In the genomic region with DNA sequence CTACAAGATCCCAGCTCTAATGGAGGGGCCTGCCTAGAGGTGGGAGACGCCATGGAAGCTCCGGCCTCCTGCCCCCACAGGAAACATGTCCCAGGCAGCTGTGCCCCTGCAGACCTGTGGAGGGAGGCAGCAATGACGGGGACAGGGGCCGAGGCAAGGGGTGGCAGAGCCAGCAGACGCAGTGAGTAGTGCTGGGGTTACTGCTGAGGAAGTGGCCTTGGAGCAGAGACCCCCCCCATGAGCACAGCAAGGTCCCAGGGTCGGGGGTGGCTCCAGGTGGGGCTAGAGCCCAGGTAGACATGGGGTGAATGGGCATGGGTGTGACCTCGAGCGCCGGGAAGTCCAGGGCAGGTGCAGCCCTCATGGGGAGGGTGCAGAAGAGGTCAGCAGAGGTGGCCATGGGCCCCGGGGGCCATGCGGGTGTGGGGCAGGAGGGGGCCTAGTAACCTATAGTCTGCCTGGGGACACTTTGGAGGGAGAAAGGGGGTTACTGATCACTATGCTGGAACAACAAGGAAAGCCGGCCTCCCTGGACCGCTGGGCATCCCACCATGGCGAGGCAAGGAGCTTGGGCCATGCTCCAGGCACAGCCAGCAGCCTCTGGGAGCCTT, we compare ENCODE assay signal across 23 cellular contexts. TPM values are rescaled to one million over a fixed set of nuclear protein-coding genes. Genes with fewer than 3 reads are reported as not detected.
A peak's percentile ranks its signal among the peaks of the same experiment; 100 is the strongest.
DNase-seq lines count a peak whose midpoint lies in the region; ATAC-seq and TF ChIP-seq lines count a peak whose summit lies in the region.
"Had no signal": no experiment of that assay in that cellular context is flagged by ENCODE, and none has a peak within 500 bp of the region (broad histone marks: within the 10 kb centered on the region; RNA-seq: fewer than 3 reads in every experiment).

No MANE protein-coding gene starts in this region.

- no peak for TF ChIP-seq POLR2A in sigmoid colon (IDR thresholded peaks at IDR 0.05)

- peak; percentile 12 for DNase-seq in activated T-cell treated with anti-CD3 and anti-CD28 coated beads, Interleukin-2, amount 50 U/mL, for 24 hours
- no peak for DNase-seq in activated T-cell treated with anti-CD3 and anti-CD28 coated beads, Interleukin-2, amount 50 U/mL, for 72 hours
- DNase-seq in activated CD8-positive, alpha-beta memory T cell treated with anti-CD3 and anti-CD28 coated beads, Interleukin-2, amount 10 ng/mL, durations not matched to agents 7 days and 5 days, result peak; percentile 15
- peak; percentile 41 for DNase-seq in islet precursor cell
- DNase-seq in sigmoid colon, result peak; percentile 42
- no peak for DNase-seq in COLO829 (ENCODE audit: low spot score)
- DNase-seq in SW480 (ENCODE audit: low spot score), result no peak
- no peak for DNase-seq in NCI-H1417 (lab: John Stamatoyannopoulos, UW)
- DNase-seq: activated CD4-positive, alpha-beta T cell treated with anti-CD3 and anti-CD28 coated beads, Interleukin-2, amount 10 ng/mL, durations not matched to agents 24 days and 14 days; BE2C; foreskin keratinocyte; KBM-7; mesendoderm; NCI-H1694 treated with DMSO at 0.1 percent for 48 hours; SHP77; small intestine; stimulated activated CD4-positive, alpha-beta T cell treated with anti-CD3 and anti-CD28 coated beads, Interleukin-4, amount 100 ng/mL, for 1 hour; stimulated activated naive CD8-positive, alpha-beta T cell treated with anti-CD3 and anti-CD28 coated beads, Interleukin-15, amount 100 ng/mL, for 72 hours had no signal

- no peaks in the 10 kb centered on the region for H3K9me3 Mint-ChIP-seq in activated T-cell treated with anti-CD3 and anti-CD28 coated beads, Interleukin-2, amount 50 U/mL, for 24 hours
- no peaks in the 10 kb centered on the region for H3K9me3 Mint-ChIP-seq in activated T-cell treated with anti-CD3 and anti-CD28 coated beads, Interleukin-2, amount 50 U/mL, for 72 hours
- H3K9me3 Mint-ChIP-seq in activated CD8-positive, alpha-beta memory T cell treated with anti-CD3 and anti-CD28 coated beads, Interleukin-2, amount 10 ng/mL, durations not matched to agents 7 days and 5 days (ENCODE audit: low read depth), result no peaks in the 10 kb centered on the region
- H3K9me3 Mint-ChIP-seq: activated CD4-positive, alpha-beta T cell treated with anti-CD3 and anti-CD28 coated beads, Interleukin-2, amount 10 ng/mL, durations not matched to agents 24 days and 14 days; natural killer cell treated with Interleukin-12 subunit alpha and Interleukin-12 subunit beta and Interleukin-15 and Interleukin-18, amount 100 ng/mL, for 72 hours; stimulated activated naive CD8-positive, alpha-beta T cell treated with anti-CD3 and anti-CD28 coated beads, Interleukin-15, amount 100 ng/mL, for 72 hours; T-cell had no signal

- intact Hi-C loops in sigmoid colon (cut with DNase I), result no loop called here

- no peaks in the 10 kb centered on the region for H3K27me3 Mint-ChIP-seq in activated T-cell treated with anti-CD3 and anti-CD28 coated beads, Interleukin-2, amount 50 U/mL, for 24 hours
- H3K27me3 Mint-ChIP-seq in activated T-cell treated with anti-CD3 and anti-CD28 coated beads, Interleukin-2, amount 50 U/mL, for 72 hours (ENCODE audit: low read depth), result no peaks in the 10 kb centered on the region
- H3K27me3 Mint-ChIP-seq in activated CD8-positive, alpha-beta memory T cell treated with anti-CD3 and anti-CD28 coated beads, Interleukin-2, amount 10 ng/mL, durations not matched to agents 7 days and 5 days, result no peaks in the 10 kb centered on the region
- H3K27me3 Mint-ChIP-seq: activated CD4-positive, alpha-beta T cell treated with anti-CD3 and anti-CD28 coated beads, Interleukin-2, amount 10 ng/mL, durations not matched to agents 24 days and 14 days; stimulated activated naive CD8-positive, alpha-beta T cell treated with anti-CD3 and anti-CD28 coated beads, Interleukin-15, amount 100 ng/mL, for 72 hours; T-cell had no signal

- H3K4me1 Mint-ChIP-seq in activated T-cell treated with anti-CD3 and anti-CD28 coated beads, Interleukin-2, amount 50 U/mL, for 24 hours (ENCODE audit: low read depth), result no peaks in the 10 kb centered on the region
- H3K4me1 Mint-ChIP-seq in activated T-cell treated with anti-CD3 and anti-CD28 coated beads, Interleukin-2, amount 50 U/mL, for 72 hours (ENCODE audit: low read depth), result no peaks in the 10 kb centered on the region
- no peaks in the 10 kb centered on the region for H3K4me1 Mint-ChIP-seq in activated CD8-positive, alpha-beta memory T cell treated with anti-CD3 and anti-CD28 coated beads, Interleukin-2, amount 10 ng/mL, durations not matched to agents 7 days and 5 days
- H3K4me1 Mint-ChIP-seq: activated CD4-positive, alpha-beta T cell treated with anti-CD3 and anti-CD28 coated beads, Interleukin-2, amount 10 ng/mL, durations not matched to agents 24 days and 14 days; stimulated activated naive CD8-positive, alpha-beta T cell treated with anti-CD3 and anti-CD28 coated beads, Interleukin-15, amount 100 ng/mL, for 72 hours; T-cell had no signal

- no peaks in the 10 kb centered on the region for H3K27me3 ChIP-seq in sigmoid colon
- H3K27me3 ChIP-seq: BE2C, breast epithelium, foreskin keratinocyte, upper lobe of left lung had no signal

- H3K27ac Mint-ChIP-seq in activated T-cell treated with anti-CD3 and anti-CD28 coated beads, Interleukin-2, amount 50 U/mL, for 24 hours, result no peak overlapping the region
- no peak overlapping the region for H3K27ac Mint-ChIP-seq in activated T-cell treated with anti-CD3 and anti-CD28 coated beads, Interleukin-2, amount 50 U/mL, for 72 hours
- H3K27ac Mint-ChIP-seq in activated CD8-positive, alpha-beta memory T cell treated with anti-CD3 and anti-CD28 coated beads, Interleukin-2, amount 10 ng/mL, durations not matched to agents 7 days and 5 days, result no peak overlapping the region
- H3K27ac Mint-ChIP-seq: activated CD4-positive, alpha-beta T cell treated with anti-CD3 and anti-CD28 coated beads, Interleukin-2, amount 10 ng/mL, durations not matched to agents 24 days and 14 days; natural killer cell treated with Interleukin-12 subunit alpha and Interleukin-12 subunit beta and Interleukin-15 and Interleukin-18, amount 100 ng/mL, for 72 hours; stimulated activated naive CD8-positive, alpha-beta T cell treated with anti-CD3 and anti-CD28 coated beads, Interleukin-15, amount 100 ng/mL, for 72 hours; T-cell had no signal

- TF ChIP-seq CTCF in sigmoid colon (IDR thresholded peaks at IDR 0.05), result no peak

- H3K27ac ChIP-seq in sigmoid colon, result no peak overlapping the region
- H3K27ac ChIP-seq: A549, breast epithelium, foreskin keratinocyte, upper lobe of left lung had no signal

- WGBS in sigmoid colon, 2 donors, result 63 to 76% methylated on average over 14 of the region's 14 CpGs

- H3K4me3 ChIP-seq in sigmoid colon, result no peak overlapping the region
- H3K4me3 ChIP-seq: A549, breast epithelium, upper lobe of left lung had no signal

- H3K9me3 ChIP-seq in sigmoid colon, result no peaks in the 10 kb centered on the region
- H3K9me3 ChIP-seq: A549, BE2C, breast epithelium, upper lobe of left lung had no signal

- no peak overlapping the region for H3K4me3 Mint-ChIP-seq in activated T-cell treated with anti-CD3 and anti-CD28 coated beads, Interleukin-2, amount 50 U/mL, for 24 hours
- H3K4me3 Mint-ChIP-seq in activated T-cell treated with anti-CD3 and anti-CD28 coated beads, Interleukin-2, amount 50 U/mL, for 72 hours, result no peak overlapping the region
- no peak overlapping the region for H3K4me3 Mint-ChIP-seq in activated CD8-positive, alpha-beta memory T cell treated with anti-CD3 and anti-CD28 coated beads, Interleukin-2, amount 10 ng/mL, durations not matched to agents 7 days and 5 days
- H3K4me3 Mint-ChIP-seq: activated CD4-positive, alpha-beta T cell treated with anti-CD3 and anti-CD28 coated beads, Interleukin-2, amount 10 ng/mL, durations not matched to agents 24 days and 14 days; natural killer cell treated with Interleukin-12 subunit alpha and Interleukin-12 subunit beta and Interleukin-15 and Interleukin-18, amount 100 ng/mL, for 72 hours; stimulated activated naive CD8-positive, alpha-beta T cell treated with anti-CD3 and anti-CD28 coated beads, Interleukin-15, amount 100 ng/mL, for 72 hours; T-cell had no signal

- no peak for ATAC-seq in activated T-cell treated with anti-CD3 and anti-CD28 coated beads, Interleukin-2, amount 50 U/mL, for 72 hours (replicated peaks in 1 of 2)
- no peak for ATAC-seq in activated CD8-positive, alpha-beta memory T cell treated with anti-CD3 and anti-CD28 coated beads, Interleukin-2, amount 10 ng/mL, durations not matched to agents 7 days and 5 days
- ATAC-seq: A549, foreskin keratinocyte, T-cell had no signal

- TF ChIP-seq EP300 in sigmoid colon (IDR thresholded peaks at IDR 0.05), result no peak

- H3K4me1 ChIP-seq in sigmoid colon, result no peaks in the 10 kb centered on the region
- H3K4me1 ChIP-seq: A549, BE2C, breast epithelium, foreskin keratinocyte, upper lobe of left lung had no signal

- no peaks in the 10 kb centered on the region for H3K36me3 Mint-ChIP-seq in activated T-cell treated with anti-CD3 and anti-CD28 coated beads, Interleukin-2, amount 50 U/mL, for 24 hours (ENCODE audit: low read depth)
- H3K36me3 Mint-ChIP-seq in activated T-cell treated with anti-CD3 and anti-CD28 coated beads, Interleukin-2, amount 50 U/mL, for 72 hours (ENCODE audit: insufficient read depth in 2 of 2), result no peaks in the 10 kb centered on the region
- no peaks in the 10 kb centered on the region for H3K36me3 Mint-ChIP-seq in activated CD8-positive, alpha-beta memory T cell treated with anti-CD3 and anti-CD28 coated beads, Interleukin-2, amount 10 ng/mL, durations not matched to agents 7 days and 5 days
- H3K36me3 Mint-ChIP-seq: natural killer cell treated with Interleukin-12 subunit alpha and Interleukin-12 subunit beta and Interleukin-15 and Interleukin-18, amount 100 ng/mL, for 72 hours; T-cell had no signal

- no peaks in the 10 kb centered on the region for H3K36me3 ChIP-seq in sigmoid colon
- H3K36me3 ChIP-seq: BE2C, breast epithelium, upper lobe of left lung had no signal

- CTCF ChIA-PET in activated CD8-positive, alpha-beta memory T cell treated with anti-CD3 and anti-CD28 coated beads, Interleukin-2, amount 10 ng/mL, durations not matched to agents 7 days and 5 days (lab: Charles Lee), result no interaction called here

RNA-seq across cellular contexts. Expression of gene JAKMIP3, which starts 45.5 kb away (rescaled TPM):
- total RNA-seq in activated T-cell treated with anti-CD3 and anti-CD28 coated beads, Interleukin-2, amount 50 U/mL, for 72 hours, result 1 to 10 TPM; 2.7 to 6.6 TPM
- under 1 TPM; 0.19 to 0.38 TPM for total RNA-seq in activated CD8-positive, alpha-beta memory T cell treated with anti-CD3 and anti-CD28 coated beads, Interleukin-2, amount 10 ng/mL, durations not matched to agents 7 days and 5 days
- total RNA-seq in sigmoid colon, result 1 to 10 TPM in 2 of 4 donors, under 1 TPM in 2; 0.49 to 3.0 (median 0.97) TPM
- under 1 TPM in 1 of 3 donors, not detected in 2; 0.22 TPM for polyA plus RNA-seq in sigmoid colon
- polyA plus RNA-seq: foreskin keratinocyte had no signal

Comparison
In these comparisons a context has a peak if more than half of its experiments do, and no peak if none do; other contexts are left out.
1. DNase-seq: peak in activated T-cell treated with anti-CD3 and anti-CD28 coated beads, Interleukin-2, amount 50 U/mL, for 24 hours (single experiment), activated CD8-positive, alpha-beta memory T cell treated with anti-CD3 and anti-CD28 coated beads, Interleukin-2, amount 10 ng/mL, durations not matched to agents 7 days and 5 days (single experiment), islet precursor cell (single experiment) and sigmoid colon (single experiment); none in activated T-cell treated with anti-CD3 and anti-CD28 coated beads, Interleukin-2, amount 50 U/mL, for 72 hours (0 of 2), COLO829 (single experiment), SW480 (single experiment) and NCI-H1417 (0 of 3).